In the genomic region with DNA sequence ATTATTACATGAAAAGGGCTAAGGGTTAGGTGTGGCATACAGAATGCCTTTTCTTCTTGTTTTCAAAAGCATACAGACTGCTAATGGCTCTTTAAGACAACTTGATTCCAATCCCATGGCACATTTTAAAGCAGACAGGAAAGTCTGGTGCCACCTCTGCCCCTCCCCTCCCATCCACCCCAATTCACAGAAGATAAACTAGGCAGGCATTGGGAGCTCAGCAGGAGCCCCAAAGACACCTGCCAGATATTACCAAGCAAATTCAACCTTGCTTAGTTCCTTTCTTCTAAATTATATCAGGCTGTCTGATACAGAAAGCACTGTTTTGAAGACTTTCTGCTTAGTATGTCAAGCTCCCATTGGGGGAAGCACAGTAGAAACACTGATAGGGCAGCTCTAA, we compare ENCODE assay signal across 7 cellular contexts.
"Had no signal": no experiment of that assay in that cellular context is flagged by ENCODE, and none has a peak within 500 bp of the region (broad histone marks: within the 10 kb centered on the region; RNA-seq: fewer than 3 reads in every experiment).

No MANE protein-coding gene starts in this region.

- H3K27me3 ChIP-seq: foreskin keratinocyte, tibial nerve had no signal

- ATAC-seq: SK-N-SH treated with all-trans-retinoic acid at 6 μM for 48 hours had no signal

- H3K4me3 ChIP-seq: smooth muscle cell, tibial nerve had no signal

- H3K4me2 ChIP-seq: smooth muscle cell had no signal

- H3K9me3 ChIP-seq: tibial nerve had no signal

- H3K27ac ChIP-seq: foreskin keratinocyte had no signal

- H3K4me1 ChIP-seq: foreskin keratinocyte had no signal

- DNase-seq: activated CD4-positive, alpha-beta T cell treated with anti-CD3 and anti-CD28 coated beads, Interleukin-2, amount 50 U/mL, for 1 hour; activated naive CD4-positive, alpha-beta T cell treated with anti-CD3 and anti-CD28 coated beads, Interleukin-2, amount 50 U/mL, for 16 hours; kidney had no signal
